In genomic region chr13:21813110-21813509, GRCh38 we compare ENCODE assay signal across 16 cellular contexts.
A peak's percentile ranks its signal among the peaks of the same experiment; 100 is the strongest.
DNase-seq lines count a peak whose midpoint lies in the region; ATAC-seq and TF ChIP-seq lines count a peak whose summit lies in the region.
"Had no signal": no experiment of that assay in that cellular context is flagged by ENCODE, and none has a peak within 500 bp of the region (broad histone marks: within the 10 kb centered on the region; RNA-seq: fewer than 3 reads in every experiment).

No MANE protein-coding gene starts in this region.

- H2AFZ ChIP-seq in OCI-LY3 (ENCODE audit: low read depth, low read length): no peak overlapping the region

- H3K4me1 ChIP-seq in A673 (ENCODE audit: insufficient read depth, low read length, poor library complexity, severe bottlenecking) (no peaks in the 10 kb centered on the region), OCI-LY3 (ENCODE audit: low read length) (no peaks in the 10 kb centered on the region), esophagus muscularis mucosa (no peaks in the 10 kb centered on the region)
- H3K4me1 ChIP-seq: BLaER1 had no signal

- H3K9me3 ChIP-seq in A673 (ENCODE audit: low read depth, low read length, poor library complexity, severe bottlenecking) (no peaks in the 10 kb centered on the region), OCI-LY3 (ENCODE audit: insufficient read depth, low read length) (no peaks in the 10 kb centered on the region), esophagus muscularis mucosa (no peaks in the 10 kb centered on the region)
- H3K9me3 ChIP-seq: Peyer's patch had no signal

- 92% methylated on average over 4 of the region's 4 CpGs for WGBS in esophagus muscularis mucosa

- no peak overlapping the region for H3K4me3 ChIP-seq in A673 (ENCODE audit: low read depth, low read length, poor library complexity, severe bottlenecking)
- no peak overlapping the region for H3K4me3 ChIP-seq in H7 (ENCODE audit: insufficient read depth, low read depth, low read length)
- no peak overlapping the region for H3K4me3 ChIP-seq in OCI-LY3 (ENCODE audit: low read length)
- H3K4me3 ChIP-seq in esophagus muscularis mucosa: no peak overlapping the region
- H3K4me3 ChIP-seq: BLaER1, K562, Peyer's patch had no signal

- no peak for DNase-seq in A673 (ENCODE audit: low spot score)
- DNase-seq in H7: peak; percentile 68
- DNase-seq in esophagus muscularis mucosa (ENCODE audit: extremely low spot score): peak; percentile 50
- no peak for DNase-seq in SIG-M5 (lab: John Stamatoyannopoulos, UW)
- no peak for DNase-seq in HFFc6
- DNase-seq: CD8-positive, alpha-beta T cell; HCEC 1CT; NCI-H1694 treated with DMSO at 0.1 percent for 48 hours; NCI-H2227 treated with DMSO at 0.1 percent for 48 hours; NCI-H510A treated with DMSO at 0.1 percent for 48 hours; NCI-H82; Peyer's patch had no signal

- no peak for TF ChIP-seq POLR2A in esophagus muscularis mucosa (IDR thresholded peaks at IDR 0.05; ENCODE audit: low read depth)

- TF ChIP-seq CTCF in A673 (conservative IDR thresholded peaks at IDR 0.05; ENCODE audit: low read depth, low read length): peak; percentile 36; the same call in 1 of the 2 replicates
- TF ChIP-seq CTCF in OCI-LY3 (IDR thresholded peaks at IDR 0.05; ENCODE audit: low read depth, low read length): peak; percentile 31; the same call in 1 of the 2 replicates
- no peak for TF ChIP-seq CTCF in esophagus muscularis mucosa (IDR thresholded peaks at IDR 0.05)
- TF ChIP-seq CTCF in HFFc6 (IDR thresholded peaks at IDR 0.05): no peak

- no peak overlapping the region for H3K4me3 Mint-ChIP-seq in HFFc6
- H3K4me3 Mint-ChIP-seq: CD8-positive, alpha-beta T cell had no signal

- H3K79me2 ChIP-seq in OCI-LY3 (ENCODE audit: low read length): no peaks in the 10 kb centered on the region

- H3K4me2 ChIP-seq in OCI-LY3 (ENCODE audit: low read length): no peak overlapping the region
- H3K4me2 ChIP-seq: BLaER1 had no signal

- no peak overlapping the region for H3K27ac Mint-ChIP-seq in HFFc6
- H3K27ac Mint-ChIP-seq: CD8-positive, alpha-beta T cell had no signal

- no peak for ATAC-seq in HG03139 (IDR thresholded peaks at IDR 0.05; ENCODE audit: unreplicated experiment)
- ATAC-seq: CD8-positive, alpha-beta T cell; K562 had no signal

- CTCF ChIA-PET in A673 (lab: Charles Lee): no interaction called here

- H4K20me1 ChIP-seq in OCI-LY3 (ENCODE audit: insufficient read depth, low read length): no peaks in the 10 kb centered on the region
- H4K20me1 ChIP-seq: BLaER1 had no signal

- peaks cover 11% of the 10 kb centered on the region for H3K27me3 ChIP-seq in A673 (replicated peaks; ENCODE audit: insufficient read depth, low read depth, low read length, poor library complexity)
- H3K27me3 ChIP-seq in H7 (ENCODE audit: control insufficient read depth, insufficient read depth, low read length): no peaks in the 10 kb centered on the region
- H3K27me3 ChIP-seq in OCI-LY3 (ENCODE audit: low read depth, low read length): no peaks in the 10 kb centered on the region
- H3K27me3 ChIP-seq in esophagus muscularis mucosa: peaks cover 0 to 20% (median 0%) of the 10 kb centered on the region in 4 donors
- H3K27me3 ChIP-seq: BLaER1, Peyer's patch had no signal

- POLR2A ChIA-PET in A673 (lab: Charles Lee; ENCODE audit: low non-redundant PET): no interaction called here

- H3K36me3 Mint-ChIP-seq in HFFc6 (ENCODE audit: low read depth): peaks cover 6% of the 10 kb centered on the region; the same call in 1 of the 2 replicates
- H3K36me3 Mint-ChIP-seq: CD8-positive, alpha-beta T cell had no signal

- H3K36me3 ChIP-seq in A673 (ENCODE audit: insufficient read depth, low read length, poor library complexity, severe bottlenecking): no peaks in the 10 kb centered on the region
- no peaks in the 10 kb centered on the region for H3K36me3 ChIP-seq in H7 (replicated peaks; ENCODE audit: control insufficient read depth, insufficient read depth, low read length)
- H3K36me3 ChIP-seq in OCI-LY3 (replicated peaks; ENCODE audit: low read depth, low read length): no peaks in the 10 kb centered on the region
- no peaks in the 10 kb centered on the region for H3K36me3 ChIP-seq in esophagus muscularis mucosa
- H3K36me3 ChIP-seq: BLaER1, Peyer's patch had no signal

- peaks cover 61% of the 10 kb centered on the region for H3K9me3 Mint-ChIP-seq in HFFc6
- H3K9me3 Mint-ChIP-seq: CD8-positive, alpha-beta T cell had no signal

- no peaks in the 10 kb centered on the region for H3K4me1 Mint-ChIP-seq in HFFc6 (ENCODE audit: low read depth)

- intact Hi-C loops in A673 (cut with micrococcal nuclease; ENCODE audit: unreplicated experiment) (no loop called here), esophagus muscularis mucosa (cut with DNase I) (no loop called here)

- no peaks in the 10 kb centered on the region for H3K27me3 Mint-ChIP-seq in HFFc6 (ENCODE audit: insufficient read depth)

- H3K27ac ChIP-seq in A673 (ENCODE audit: low read depth, low read length, poor library complexity, severe bottlenecking) (no peak overlapping the region), OCI-LY3 (ENCODE audit: low read length) (no peak overlapping the region), esophagus muscularis mucosa (replicated peaks in 1 of 4) (no peak overlapping the region)
- H3K27ac ChIP-seq: BLaER1, Peyer's patch had no signal

- no peak overlapping the region for H3K9ac ChIP-seq in OCI-LY3 (ENCODE audit: low read length)
- H3K9ac ChIP-seq: BLaER1 had no signal

- BruUV-seq in A673 (replicated peaks; lab: Mats Ljungman, UMichigan): no TSS peak

- no peak for TF ChIP-seq EP300 in esophagus muscularis mucosa (IDR thresholded peaks at IDR 0.05)

Comparison
In these comparisons a context has a peak if more than half of its experiments do, and no peak if none do; other contexts are left out.
1. DNase-seq: peak in H7 (single experiment) and esophagus muscularis mucosa (single experiment); none in A673 (single experiment), SIG-M5 (single experiment) and HFFc6 (single experiment).
2. CTCF ChIP-seq: peak in A673 (single experiment) and OCI-LY3 (single experiment); none in esophagus muscularis mucosa (0 of 3) and HFFc6 (single experiment).